Comparison of ENCODE assay signal across 8 cellular contexts in genomic region chr22:36238348-36239149, GRCh38. TPM values are rescaled to one million over a fixed set of nuclear protein-coding genes. Genes with fewer than 3 reads are reported as not detected.
DNase-seq lines count a peak whose midpoint lies in the region; ATAC-seq and TF ChIP-seq lines count a peak whose summit lies in the region.

No MANE protein-coding gene starts in this region.

- no peak for TF ChIP-seq CTCF in heart right ventricle (IDR thresholded peaks at IDR 0.05)

- peak overlapping the region; percentile 93 to 100 (median 97) for H3K4me2 ChIP-seq in BLaER1 treated with 17β-estradiol and CSF1 and Interleukin-3, amounts not matched to agents 10 nM and 100 nM

- DNase-seq in activated CD8-positive, alpha-beta memory T cell treated with anti-CD3 and anti-CD28 coated beads, Interleukin-2, amount 50 U/mL, for 48 hours, result peak; percentile 53
- DNase-seq in heart right ventricle (no peak), skeletal muscle cell (ENCODE audit: low read depth) (no peak)
- DNase-seq in effector CD8-positive, alpha-beta T cell (lab: John Stamatoyannopoulos, UW), result no peak

- peaks cover 0 to 34% (median 22%) of the 10 kb centered on the region in 11 experiments; a peak in 17 of 22 replicates for H3K36me3 ChIP-seq in BLaER1 treated with 17β-estradiol and CSF1 and Interleukin-3, amounts not matched to agents 10 nM and 100 nM
- H3K36me3 ChIP-seq in heart right ventricle, result peaks cover 0 to 34% (median 12%) of the 10 kb centered on the region in 9 donors

- H3K4me3 ChIP-seq in BLaER1 treated with 17β-estradiol and CSF1 and Interleukin-3, amounts not matched to agents 10 nM and 100 nM, result peak overlapping the region; percentile 65 to 87 (median 76)
- H3K4me3 ChIP-seq in heart right ventricle (peak overlapping the region; percentile 59 to 83 (median 66)), skeletal muscle cell (ENCODE audit: low read depth, low read length) (peak overlapping the region; percentile 72)

- intact Hi-C loops in heart right ventricle (cut with DNase I), result loop anchor here in 7 of 10 donors (5.0 kb wide), 4 partner anchors 36 to 46 kb away; partner anchors contain the start of gene APOL4 (in 1 of the 7)

- peaks cover 0 to 16% (median 14%) of the 10 kb centered on the region in 11 experiments; a peak in 14 of 22 replicates for H3K9me3 ChIP-seq in BLaER1 treated with 17β-estradiol and CSF1 and Interleukin-3, amounts not matched to agents 10 nM and 100 nM (replicated peaks in 1 of 11)
- H3K9me3 ChIP-seq in heart right ventricle, result peaks cover 0 to 9% (median 0%) of the 10 kb centered on the region in 11 donors

- H3K4me1 ChIP-seq in BLaER1 treated with 17β-estradiol and CSF1 and Interleukin-3, amounts not matched to agents 10 nM and 100 nM, result peaks cover 29 to 54% (median 35%) of the 10 kb centered on the region in 10 experiments
- H3K4me1 ChIP-seq in heart right ventricle, result peaks cover 21 to 59% (median 50%) of the 10 kb centered on the region in 9 donors

- 1 to 6% methylated on average over 5 of the region's 5 CpGs for WGBS in heart right ventricle, 2 donors

- H4K20me1 ChIP-seq in BLaER1 treated with 17β-estradiol and CSF1 and Interleukin-3, amounts not matched to agents 10 nM and 100 nM, result peaks cover 0 to 19% (median 4%) of the 10 kb centered on the region in 11 experiments; a peak in 8 of 22 replicates

- H3K27me3 ChIP-seq in BLaER1 treated with 17β-estradiol and CSF1 and Interleukin-3, amounts not matched to agents 10 nM and 100 nM, result no peaks in the 10 kb centered on the region
- H3K27me3 ChIP-seq in heart right ventricle, result no peaks in the 10 kb centered on the region

- ATAC-seq in HG02759 (IDR thresholded peaks at IDR 0.05; ENCODE audit: unreplicated experiment) (peak; percentile 10), heart right ventricle (peak; percentile 9 to 62 (median 42)), HG03571 (IDR thresholded peaks at IDR 0.05; ENCODE audit: unreplicated experiment) (no peak), GM19328 (IDR thresholded peaks at IDR 0.05; ENCODE audit: unreplicated experiment) (no peak)

- H3K9ac ChIP-seq in BLaER1 treated with 17β-estradiol and CSF1 and Interleukin-3, amounts not matched to agents 10 nM and 100 nM, result peak overlapping the region; percentile 75 to 88 (median 83)

- peak overlapping the region; percentile 63 to 90 (median 80) for H3K27ac ChIP-seq in BLaER1 treated with 17β-estradiol and CSF1 and Interleukin-3, amounts not matched to agents 10 nM and 100 nM
- peak overlapping the region; percentile 83 to 97 (median 92) for H3K27ac ChIP-seq in heart right ventricle

RNA-seq across cellular contexts. Expression of gene APOL2, which starts 0.8 kb away (rescaled TPM):
- 100 to 1,000 TPM in 1 of 10 donors, 10 to 100 TPM in 9; 30.9 to 215 (median 53.3) TPM for total RNA-seq in heart right ventricle
- 10 to 100 TPM; 28.6 to 55.5 TPM for polyA plus RNA-seq in heart right ventricle

RNA-seq across cellular contexts. Expression of gene APOL1, which starts 14.4 kb away (rescaled TPM):
- total RNA-seq in heart right ventricle, result 100 to 1,000 TPM in 1 of 10 donors, 10 to 100 TPM in 8, 1 to 10 TPM in 1; 9.8 to 121 (median 16.4) TPM
- 10 to 100 TPM; 18.3 to 18.7 TPM for polyA plus RNA-seq in heart right ventricle

RNA-seq across cellular contexts. Expression of gene APOL4, which starts 36.9 kb away (rescaled TPM):
- 10 to 100 TPM in 2 of 10 donors, 1 to 10 TPM in 7, not detected in 1; 1.6 to 22.6 (median 4.9) TPM for total RNA-seq in heart right ventricle
- 1 to 10 TPM; 3.6 to 4.2 TPM for polyA plus RNA-seq in heart right ventricle

Comparison
In these comparisons a context has a peak if more than half of its experiments do, and no peak if none do; other contexts are left out.
1. ATAC-seq: peak in HG02759 (single experiment) and heart right ventricle (8 of 8); none in HG03571 (single experiment) and GM19328 (single experiment).
2. Peak in every context shown above with its lines, with median percentiles within 50 percentile points of each other: H3K4me3 ChIP-seq.